In the genomic region with DNA sequence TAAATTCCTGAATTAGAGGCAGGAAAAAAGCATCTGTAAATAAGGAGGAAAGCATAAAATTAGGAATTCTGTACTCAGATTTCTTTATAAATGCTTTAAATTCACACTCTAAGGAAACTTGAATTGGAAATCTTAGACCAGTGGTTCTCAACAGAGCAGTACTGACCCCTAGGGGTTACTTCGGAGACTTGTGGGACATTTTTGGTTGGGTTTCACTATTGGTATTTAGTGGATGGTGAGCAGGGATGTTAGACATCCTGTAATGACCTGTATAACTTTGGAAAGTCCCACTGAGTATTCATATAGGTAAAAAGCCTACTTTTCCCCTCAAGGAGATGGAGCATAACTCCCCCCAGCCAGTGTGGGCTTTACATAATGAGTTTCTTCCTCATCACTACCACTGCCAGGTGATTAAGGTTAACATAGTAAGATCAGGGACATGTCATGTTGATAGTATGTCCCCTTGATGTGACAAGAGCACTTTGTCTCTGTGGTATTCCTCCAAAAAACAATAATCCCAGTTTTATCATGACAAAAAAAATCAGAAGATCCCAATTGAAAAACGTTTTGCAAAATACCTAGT, we compare ENCODE assay signal across 9 cellular contexts. TPM values are rescaled to one million over a fixed set of nuclear protein-coding genes. Genes with fewer than 3 reads are reported as not detected.
DNase-seq lines count a peak whose midpoint lies in the region; ATAC-seq and TF ChIP-seq lines count a peak whose summit lies in the region.
"Had no signal": no experiment of that assay in that cellular context is flagged by ENCODE, and none has a peak within 500 bp of the region (broad histone marks: within the 10 kb centered on the region; RNA-seq: fewer than 3 reads in every experiment).

No MANE protein-coding gene starts in this region.

- no peak overlapping the region for H3K27ac ChIP-seq in Panc1 (ENCODE audit: low read length)
- H3K27ac ChIP-seq: BLaER1 treated with 17β-estradiol and CSF1 and Interleukin-3, amounts not matched to agents 10 nM and 100 nM had no signal

- no TSS peak for BruUV-seq in Panc1 (replicated peaks; lab: Mats Ljungman, UMichigan)

- TF ChIP-seq CTCF in Panc1 (IDR thresholded peaks at IDR 0.05) (peak; percentile 80), astrocyte of the spinal cord (IDR thresholded peaks at IDR 0.05; ENCODE audit: low read depth, low read length) (peak; percentile 79)

- H3K36me3 Mint-ChIP-seq in stimulated activated memory B cell treated with anti-CD40 and anti-IgM and Interleukin-4, amounts not matched to agents 10 μg/mL and 1 μg/mL and 100 μg/mL, for 72 hours, result peaks cover 31% of the 10 kb centered on the region

- H3K27ac Mint-ChIP-seq in stimulated activated memory B cell treated with anti-CD40 and anti-IgM and Interleukin-4, amounts not matched to agents 10 μg/mL and 1 μg/mL and 100 μg/mL, for 72 hours, result no peak overlapping the region

- no peaks in the 10 kb centered on the region for H3K27me3 Mint-ChIP-seq in stimulated activated memory B cell treated with anti-CD40 and anti-IgM and Interleukin-4, amounts not matched to agents 10 μg/mL and 1 μg/mL and 100 μg/mL, for 72 hours

- H3K4me1 Mint-ChIP-seq in stimulated activated memory B cell treated with anti-CD40 and anti-IgM and Interleukin-4, amounts not matched to agents 10 μg/mL and 1 μg/mL and 100 μg/mL, for 72 hours, result peaks cover 40% of the 10 kb centered on the region

- CTCF ChIA-PET in Panc1 (lab: Charles Lee), result interaction anchor here (1.1 kb wide), 1 partner anchor 24 kb away, joined by 6 read pairs; no protein-coding TSS in a partner anchor

- no peak overlapping the region for H3K4me3 ChIP-seq in Panc1 (ENCODE audit: low read depth in 2 of 2, low read length in 2 of 2)
- H3K4me3 ChIP-seq in astrocyte of the spinal cord (ENCODE audit: low read depth, low read length), result no peak overlapping the region
- H3K4me3 ChIP-seq: BLaER1 treated with 17β-estradiol and CSF1 and Interleukin-3, amounts not matched to agents 10 nM and 100 nM had no signal

- no peak overlapping the region for H3K4me3 Mint-ChIP-seq in stimulated activated memory B cell treated with anti-CD40 and anti-IgM and Interleukin-4, amounts not matched to agents 10 μg/mL and 1 μg/mL and 100 μg/mL, for 72 hours

- ATAC-seq in GM19463 (IDR thresholded peaks at IDR 0.05; ENCODE audit: unreplicated experiment) (peak; percentile 83), Panc1 (peak; percentile 91)
- ATAC-seq in stimulated activated memory B cell treated with anti-CD40 and anti-IgM and Interleukin-4, amounts not matched to agents 10 μg/mL and 1 μg/mL and 100 μg/mL, for 72 hours, result peak; percentile 78

- no peaks in the 10 kb centered on the region for H3K9me3 Mint-ChIP-seq in stimulated activated memory B cell treated with anti-CD40 and anti-IgM and Interleukin-4, amounts not matched to agents 10 μg/mL and 1 μg/mL and 100 μg/mL, for 72 hours

- POLR2A ChIA-PET in Panc1 (lab: Charles Lee), result no interaction called here

- H3K9me3 ChIP-seq in Panc1 (ENCODE audit: control insufficient read depth, insufficient read depth, low read depth, low read length), result no peaks in the 10 kb centered on the region

- DNase-seq in NCI-H1092 treated with DMSO at 0.1 percent for 48 hours (lab: John Stamatoyannopoulos, UW), result peak; percentile 20
- no peak for DNase-seq in NCI-H1092 (lab: John Stamatoyannopoulos, UW)
- DNase-seq in HS-27A (ENCODE audit: low read depth), result peak; percentile 23
- peak; percentile 43 for DNase-seq in Panc1 (ENCODE audit: low read depth, low spot score)
- DNase-seq in astrocyte of the spinal cord (ENCODE audit: low read depth, low spot score), result peak; percentile 63
- peak; percentile 49 for DNase-seq in iPS DF 4.7 (ENCODE audit: extremely low read depth, low spot score)

- H3K27me3 ChIP-seq in Panc1 (ENCODE audit: control insufficient read depth, insufficient read depth, low read length), result no peaks in the 10 kb centered on the region
- H3K27me3 ChIP-seq: BLaER1 treated with 17β-estradiol and CSF1 and Interleukin-3, amounts not matched to agents 10 nM and 100 nM had no signal

- in situ Hi-C loops in Panc1 (cut with HindIII; ENCODE audit: low pct_unique_long_range_greater_than_20kb, low sequenced_read_pairs), result no loop called here
- in situ Hi-C loops in astrocyte of the spinal cord (cut with HindIII; ENCODE audit: low sequenced_read_pairs), result no loop called here

- H3K36me3 ChIP-seq in Panc1 (ENCODE audit: control insufficient read depth, insufficient read depth, low read length), result peaks cover 9% of the 10 kb centered on the region

- H3K4me1 ChIP-seq in Panc1 (ENCODE audit: control insufficient read depth, insufficient read depth, low read length), result no peaks in the 10 kb centered on the region

- intact Hi-C loops in Panc1 (cut with micrococcal nuclease; ENCODE audit: unreplicated experiment), result no loop called here

RNA-seq across cellular contexts. Expression of a gene that starts 31.0 kb away (rescaled TPM):
- total RNA-seq in Panc1 (2021; ENCODE audit: unreplicated experiment), result 125 TPM
- 88.6 TPM for polyA plus RNA-seq in Panc1 (2012; ENCODE audit: insufficient read length)

RNA-seq across cellular contexts. Expression of a gene that starts 32.2 kb away (rescaled TPM):
- total RNA-seq in Panc1 (2021; ENCODE audit: unreplicated experiment), result 12.8 TPM
- polyA plus RNA-seq in Panc1 (2012; ENCODE audit: insufficient read length), result 4.3 TPM

RNA-seq across cellular contexts. Expression of a gene that starts 43.1 kb away (rescaled TPM):
- total RNA-seq in Panc1 (2021; ENCODE audit: unreplicated experiment), result not detected
- polyA plus RNA-seq in Panc1 (2012; ENCODE audit: insufficient read length), result not detected
